8 cellular contexts compared by ENCODE assay signal in genomic region chr2:18178736-18179349, GRCh38.
DNase-seq lines count a peak whose midpoint lies in the region; ATAC-seq and TF ChIP-seq lines count a peak whose summit lies in the region.

No MANE protein-coding gene starts in this region.

- H3K4me3 ChIP-seq in astrocyte of the cerebellum (ENCODE audit: low read depth, low read length): no peak overlapping the region

- ATAC-seq in GM19328 (IDR thresholded peaks at IDR 0.05; ENCODE audit: unreplicated experiment) (peak; percentile 92), HG03354 (IDR thresholded peaks at IDR 0.05; ENCODE audit: poor library complexity, severe bottlenecking, unreplicated experiment) (peak; percentile 96)

- in situ Hi-C loops in astrocyte of the cerebellum (cut with HindIII; ENCODE audit: low sequenced_read_pairs): no loop called here

- peak; percentile 88 for TF ChIP-seq CTCF in astrocyte of the cerebellum (IDR thresholded peaks at IDR 0.05; ENCODE audit: low read depth, low read length, missing control alignments)

- DNase-seq in EH (ENCODE audit: low read depth) (peak; percentile 59), NCI-H526 (lab: John Stamatoyannopoulos, UW) (peak; percentile 0 to 58), astrocyte of the cerebellum (ENCODE audit: low read depth) (peak; percentile 40), iPS DF 4.7 (ENCODE audit: extremely low read depth, low spot score) (peak; percentile 25), activated T-cell treated with anti-CD3 and anti-CD28 coated beads for 4 hours (no peak)
- peak in 2 of 3 donors; percentile 5 to 9 for DNase-seq in stimulated activated CD4-positive, alpha-beta T cell treated with anti-CD3 and anti-CD28 coated beads, TNF-alpha, amount 100 ng/mL, for 48 hours (ENCODE audit: low read depth in 3 of 3)
